10 cellular contexts compared by ENCODE assay signal in the genomic region with DNA sequence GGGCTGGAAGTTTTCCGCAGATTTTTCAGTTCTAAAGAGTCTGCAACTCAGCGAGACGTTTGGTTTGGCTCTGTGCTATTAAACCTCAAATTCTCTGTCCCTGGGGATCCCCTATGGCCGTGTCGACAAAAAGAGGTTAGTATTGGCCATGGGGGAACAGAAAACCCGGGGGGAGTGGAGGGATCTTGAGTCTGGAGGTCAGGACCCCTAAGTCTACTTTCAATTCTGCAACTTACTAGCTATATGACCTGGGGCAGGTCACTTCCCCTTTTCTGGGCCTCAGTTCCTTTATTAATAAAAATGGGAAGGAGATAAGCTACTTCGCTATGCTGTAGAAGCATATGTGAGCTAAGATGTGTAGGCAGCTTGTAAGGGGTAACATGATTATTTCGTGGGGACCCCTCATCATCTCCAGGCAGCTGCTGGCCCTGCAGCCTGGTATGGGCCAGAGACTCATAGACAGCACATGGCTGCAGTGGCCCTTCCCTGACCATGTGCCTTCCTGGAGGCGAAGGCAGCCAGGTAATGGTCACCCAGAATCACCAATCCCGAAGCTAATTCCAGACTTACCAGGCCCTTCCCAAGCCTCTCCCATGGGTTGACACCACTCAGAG.
DNase-seq lines count a peak whose midpoint lies in the region; ATAC-seq lines count a peak whose summit lies in the region.
"Had no signal": no experiment of that assay in that cellular context is flagged by ENCODE, and none has a peak within 500 bp of the region (broad histone marks: within the 10 kb centered on the region; RNA-seq: fewer than 3 reads in every experiment).

No MANE protein-coding gene starts in this region.

- peaks cover 85% of the 10 kb centered on the region for H3K4me1 ChIP-seq in muscle layer of colon (ENCODE audit: insufficient read depth, low read length)

- H3K27ac ChIP-seq in muscle layer of colon (ENCODE audit: low read depth, low read length): peak overlapping the region; percentile 49
- H3K27ac ChIP-seq: dorsolateral prefrontal cortex had no signal

- H3K36me3 ChIP-seq in muscle layer of colon (ENCODE audit: insufficient read depth, low read length): peaks cover 23% of the 10 kb centered on the region

- in situ Hi-C loops in KBM-7 (cut with MboI; ENCODE audit: low pct_unique_long_range_greater_than_20kb, low sequenced_read_pairs): no loop called here

- no peaks in the 10 kb centered on the region for H3K27me3 ChIP-seq in muscle layer of colon (ENCODE audit: control insufficient read depth in 1 of 2, insufficient read depth in 2 of 2, low read length in 2 of 2)
- H3K27me3 ChIP-seq: dorsolateral prefrontal cortex had no signal

- H3K4me3 ChIP-seq in muscle layer of colon (ENCODE audit: low read depth in 1 of 2, low read length in 2 of 2): no peak overlapping the region
- H3K4me3 ChIP-seq: dorsolateral prefrontal cortex had no signal

- H3K9ac ChIP-seq in muscle layer of colon (ENCODE audit: low read length): no peak overlapping the region

- peak; percentile 37 for ATAC-seq in GM18519 (IDR thresholded peaks at IDR 0.05; ENCODE audit: low FRiP score, unreplicated experiment)
- peak; percentile 42 for ATAC-seq in HG02588 (IDR thresholded peaks at IDR 0.05; ENCODE audit: unreplicated experiment)

- DNase-seq in KBM-7 (peak; percentile 49), NCI-H1694 (lab: John Stamatoyannopoulos, UW) (no peak), GM03348 (ENCODE audit: low spot score) (no peak), activated T-cell treated with anti-CD3 and anti-CD28 coated beads for 4 hours (no peak)
- no peak for DNase-seq in activated CD4-positive, alpha-beta T cell treated with anti-CD3 and anti-CD28 coated beads, Interleukin-2, amount 50 U/mL, for 1 hour
- DNase-seq: dorsolateral prefrontal cortex, NCI-H1417 treated with DMSO at 0.1 percent for 48 hours had no signal

- no peaks in the 10 kb centered on the region for H3K9me3 ChIP-seq in muscle layer of colon (ENCODE audit: low read length)
